ENCODE assay signal across 8 cellular contexts in genomic region chr14:102508410-102508773, GRCh38. TPM values are rescaled to one million over a fixed set of nuclear protein-coding genes. Genes with fewer than 3 reads are reported as not detected.
A peak's percentile ranks its signal among the peaks of the same experiment; 100 is the strongest.
DNase-seq lines count a peak whose midpoint lies in the region; ATAC-seq and TF ChIP-seq lines count a peak whose summit lies in the region.

No MANE protein-coding gene starts in this region.

- H3K9me3 ChIP-seq in GM23248 (ENCODE audit: low read depth) (no peaks in the 10 kb centered on the region), psoas muscle (no peaks in the 10 kb centered on the region)

- H3K9me2 ChIP-seq in GM23248 (ENCODE audit: insufficient read depth): no peaks in the 10 kb centered on the region

- H3F3A ChIP-seq in GM23248 (ENCODE audit: insufficient read depth): no peaks in the 10 kb centered on the region

- in situ Hi-C loops in GM23248 (cut with MboI) (no loop called here), SK-MEL-5 (cut with HindIII; ENCODE audit: low pct_unique_long_range_greater_than_20kb, low sequenced_read_pairs) (no loop called here)

- no peak for TF ChIP-seq CTCF in fibroblast of mammary gland (conservative IDR thresholded peaks at IDR 0.05; ENCODE audit: control insufficient read depth, insufficient read depth, low read depth, low read length)
- no peak for TF ChIP-seq CTCF in psoas muscle (IDR thresholded peaks at IDR 0.05)

- H3K27me3 ChIP-seq in GM23248 (replicated peaks; ENCODE audit: insufficient read depth): no peaks in the 10 kb centered on the region
- H3K27me3 ChIP-seq in psoas muscle (ENCODE audit: insufficient read depth in 3 of 3, low read length in 2 of 3): no peaks in the 10 kb centered on the region

- no peaks in the 10 kb centered on the region for H3K79me2 ChIP-seq in GM23248 (ENCODE audit: insufficient read depth)

- H3K4me1 ChIP-seq in GM23248 (ENCODE audit: insufficient read depth) (no peaks in the 10 kb centered on the region), psoas muscle (peaks cover 26% of the 10 kb centered on the region)

- H4K20me1 ChIP-seq in GM23248 (ENCODE audit: insufficient read depth): no peaks in the 10 kb centered on the region

- peak overlapping the region; percentile 66; the same call in 1 of the 2 replicates for H3K9ac ChIP-seq in GM23248

- H3K4me3 ChIP-seq in GM23248: no peak overlapping the region; the same call in 1 of the 2 replicates
- H3K4me3 ChIP-seq in fibroblast of mammary gland (ENCODE audit: control insufficient read depth, low read depth, low read length): peak overlapping the region; percentile 57
- H3K4me3 ChIP-seq in psoas muscle: peak overlapping the region; percentile 84

- H3K4me2 ChIP-seq in GM23248 (ENCODE audit: unreplicated experiment): peak overlapping the region; percentile 59

- no peak overlapping the region for H3K27ac ChIP-seq in GM23248
- peak overlapping the region; percentile 96 for H3K27ac ChIP-seq in psoas muscle

- peak; percentile 13 to 38 (median 32) for ATAC-seq in psoas muscle
- no peak for ATAC-seq in HG02870 (IDR thresholded peaks at IDR 0.05; ENCODE audit: unreplicated experiment)

- H2AFZ ChIP-seq in GM23248: peak overlapping the region; percentile 73; the same call in 1 of the 2 replicates

- H3K36me3 ChIP-seq in GM23248 (ENCODE audit: low read depth): no peaks in the 10 kb centered on the region
- peaks cover 0 to 25% of the 10 kb centered on the region in 2 donors for H3K36me3 ChIP-seq in psoas muscle (ENCODE audit: insufficient read depth in 1 of 2, low read depth in 1 of 2)

- intact Hi-C loops in psoas muscle (cut with DNase I): no loop called here

- DNase-seq in GM23248: no peak
- DNase-seq in SK-MEL-5 (ENCODE audit: low read depth, low spot score): peak; percentile 38
- DNase-seq in fibroblast of mammary gland (ENCODE audit: low read depth): no peak
- DNase-seq in psoas muscle: peak in 1 of 2 donors; percentile 61
- DNase-seq in NCI-H146 treated with DMSO at 0.1 percent for 48 hours (lab: John Stamatoyannopoulos, UW; ENCODE audit: unreplicated experiment): no peak
- DNase-seq in activated CD4-positive, alpha-beta T cell treated with anti-CD3 and anti-CD28 coated beads for 48 hours: no peak
- no peak for DNase-seq in NCI-H2029 (lab: John Stamatoyannopoulos, UW)

- WGBS in GM23248 (ENCODE audit: low coverage in 1 of 2, low lambda C conversion rate in 2 of 2, missing lambda C conversion rate in 2 of 2), 2 experiments: 93 to 99% methylated on average over 10 to 14 of the region's 14 CpGs
- 31 to 55% (median 35%) methylated on average over 14 of the region's 14 CpGs for WGBS in psoas muscle, 3 donors

RNA-seq across cellular contexts. Expression of gene ANKRD9, which starts 1.2 kb away (rescaled TPM):
- total RNA-seq in GM23248 (2014; rRNA removed; shearing (Covaris generic)): 14.9 and 22.8 TPM in 2 replicates
- 2.1 and 2.3 TPM in 2 replicates for polyA plus RNA-seq in GM23248 (2016; fragmentation: Nextera tagmentation; extraction: Ambion mirVana)
- total RNA-seq in SK-MEL-5 (2014; rRNA removed; shearing (Covaris generic)): 39.7 and 47.9 TPM in 2 replicates
- polyA plus RNA-seq in SK-MEL-5 (2015; cell fraction: cytosol; rRNA removed): 57.2 and 67.4 TPM in 2 replicates
- polyA plus RNA-seq in SK-MEL-5 (2015; cell fraction: nucleus; rRNA removed): 123 and 226 TPM in 2 replicates
- total RNA-seq in psoas muscle: 100 to 1,000 TPM in 2 of 4 donors, 10 to 100 TPM in 2; 48.1 to 126 (median 98.0) TPM
- polyA plus RNA-seq in psoas muscle: 10 to 100 TPM; 22.7 to 74.4 (median 36.6) TPM
